28 cellular contexts compared by ENCODE assay signal in the genomic region with DNA sequence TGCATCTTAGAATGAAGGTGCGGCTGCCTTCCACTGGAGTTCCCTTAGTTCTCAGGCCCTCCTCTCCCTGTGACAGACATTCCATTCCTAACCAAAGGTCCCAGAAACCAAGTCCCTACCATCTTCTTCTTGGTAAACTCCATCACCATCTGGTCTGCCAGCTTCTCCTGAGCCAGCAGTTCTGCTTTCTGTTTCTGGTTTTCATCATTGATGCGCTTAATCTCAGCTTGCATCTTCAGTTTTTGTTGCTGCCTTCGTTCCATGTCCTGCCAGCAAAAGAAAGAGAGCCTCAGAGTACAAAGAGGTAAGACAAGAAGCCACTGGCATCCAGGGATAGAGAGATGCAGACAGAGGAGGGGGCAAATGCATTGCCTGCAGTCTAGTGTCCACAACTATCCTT. TPM values are rescaled to one million over a fixed set of nuclear protein-coding genes. Genes with fewer than 3 reads are reported as not detected.
DNase-seq lines count a peak whose midpoint lies in the region; ATAC-seq and TF ChIP-seq lines count a peak whose summit lies in the region.
"Had no signal": no experiment of that assay in that cellular context is flagged by ENCODE, and none has a peak within 500 bp of the region (broad histone marks: within the 10 kb centered on the region; RNA-seq: fewer than 3 reads in every experiment).

No MANE protein-coding gene starts in this region.

- POLR2A ChIA-PET in SK-N-SH (lab: Yijun Ruan, JAX) = no interaction called here

- no peaks in the 10 kb centered on the region for H3K4me1 Mint-ChIP-seq in type B pancreatic cell (ENCODE audit: unreplicated experiment)
- H3K4me1 Mint-ChIP-seq: activated naive CD8-positive, alpha-beta T cell treated with anti-CD3 and anti-CD28 coated beads, Interleukin-2, amount 10 ng/mL, durations not matched to agents 7 days and 5 days; stimulated activated effector memory CD8-positive, alpha-beta T cell treated with anti-CD3 and anti-CD28 coated beads, Interleukin-12 subunit alpha, Interleukin-12 subunit beta, amount 100 ng/mL, for 72 hours had no signal

- ATAC-seq in SK-N-SH treated with all-trans-retinoic acid at 6 μM for 48 hours (no peak), GM21786 (IDR thresholded peaks at IDR 0.05; ENCODE audit: unreplicated experiment) (no peak)
- ATAC-seq: activated CD8-positive, alpha-beta T cell treated with anti-CD3 and anti-CD28 coated beads, Interleukin-2, amount 10 ng/mL, durations not matched to agents 7 days and 5 days; heart left ventricle; stimulated activated effector memory CD8-positive, alpha-beta T cell treated with anti-CD3 and anti-CD28 coated beads, Interleukin-12 subunit alpha, Interleukin-12 subunit beta, amount 100 ng/mL, for 72 hours had no signal

- WGBS in SK-N-SH (ENCODE audit: low lambda C conversion rate) = 57% methylated on average over 3 of the region's 3 CpGs

- no peak for TF ChIP-seq EP300 in SK-N-SH (IDR thresholded peaks at IDR 0.05; ENCODE audit: borderline replicate concordance in 1 of 2, low read depth in 1 of 2, low read length in 1 of 2)

- no peaks in the 10 kb centered on the region for H3K9me3 ChIP-seq in SK-N-SH
- H3K9me3 ChIP-seq in skeletal muscle satellite cell (replicated peaks; ENCODE audit: low read length) = no peaks in the 10 kb centered on the region
- H3K9me3 ChIP-seq: heart left ventricle had no signal

- DNase-seq in SK-N-SH (no peak), NOMO-1 (lab: John Stamatoyannopoulos, UW; ENCODE audit: unreplicated experiment in 2 of 2) (peak; percentile 44), SKM-1 (lab: John Stamatoyannopoulos, UW; ENCODE audit: unreplicated experiment) (peak; percentile 55), middle frontal gyrus (ENCODE audit: extremely low spot score, low spot score) (no peak), type B pancreatic cell (ENCODE audit: extremely low spot score, unreplicated experiment) (no peak)
- DNase-seq: activated CD8-positive, alpha-beta T cell treated with anti-CD3 and anti-CD28 coated beads, Interleukin-2, amount 10 ng/mL, durations not matched to agents 7 days and 5 days; activated effector memory CD4-positive, alpha-beta T cell treated with anti-CD3 and anti-CD28 coated beads, Interleukin-2, amount 50 U/mL, for 16 hours; activated naive CD8-positive, alpha-beta T cell treated with anti-CD3 and anti-CD28 coated beads, Interleukin-2, amount 10 ng/mL, durations not matched to agents 7 days and 5 days; activated T-cell treated with anti-CD3 and anti-CD28 coated beads for 4 hours; C1 segment of cervical spinal cord; dorsolateral prefrontal cortex; GDM1; heart left ventricle; left cardiac atrium; naive B cell; NCI-H1436 treated with DMSO at 0.1 percent for 48 hours; NCI-H2171; NCI-H526; occipital lobe; SHP77 treated with DMSO at 0.1 percent for 48 hours had no signal

- H3K27me3 ChIP-seq in SK-N-SH (ENCODE audit: insufficient read depth) (no peaks in the 10 kb centered on the region), skeletal muscle satellite cell (ENCODE audit: control insufficient read depth, insufficient read depth, low read length) (no peaks in the 10 kb centered on the region)
- H3K27me3 ChIP-seq: dorsolateral prefrontal cortex, heart left ventricle had no signal

- H3K27me3 Mint-ChIP-seq in type B pancreatic cell = no peaks in the 10 kb centered on the region

- H2AFZ ChIP-seq in SK-N-SH (ENCODE audit: low read depth) = no peak overlapping the region; the same call in 1 of the 2 replicates

- H3K4me1 ChIP-seq in SK-N-SH (ENCODE audit: control insufficient read depth in 1 of 2, insufficient read depth in 2 of 2, low read depth in 1 of 2, low read length in 1 of 2) (peaks cover 12 to 14% of the 10 kb centered on the region in 2 experiments; a peak in 2 of 4 replicates), skeletal muscle satellite cell (ENCODE audit: control insufficient read depth, insufficient read depth, low read length) (peaks cover 42% of the 10 kb centered on the region)

- H3K4me3 Mint-ChIP-seq in type B pancreatic cell = no peak overlapping the region
- H3K4me3 Mint-ChIP-seq: activated CD8-positive, alpha-beta T cell treated with anti-CD3 and anti-CD28 coated beads, Interleukin-2, amount 10 ng/mL, durations not matched to agents 7 days and 5 days; activated naive CD8-positive, alpha-beta T cell treated with anti-CD3 and anti-CD28 coated beads, Interleukin-2, amount 10 ng/mL, durations not matched to agents 7 days and 5 days; naive B cell; stimulated activated effector memory CD8-positive, alpha-beta T cell treated with anti-CD3 and anti-CD28 coated beads, Interleukin-12 subunit alpha, Interleukin-12 subunit beta, amount 100 ng/mL, for 72 hours; T-helper 1 cell treated with Interleukin-12 subunit alpha and Interleukin-12 subunit beta and Interleukin-4 antibody, amounts not matched to agents 30 μg/mL and 1 μg/mL, for 36 hours had no signal

- H3K9me3 Mint-ChIP-seq in type B pancreatic cell = no peaks in the 10 kb centered on the region
- H3K9me3 Mint-ChIP-seq: activated naive CD8-positive, alpha-beta T cell treated with anti-CD3 and anti-CD28 coated beads, Interleukin-2, amount 10 ng/mL, durations not matched to agents 7 days and 5 days; naive B cell; stimulated activated effector memory CD8-positive, alpha-beta T cell treated with anti-CD3 and anti-CD28 coated beads, Interleukin-12 subunit alpha, Interleukin-12 subunit beta, amount 100 ng/mL, for 72 hours; T-helper 1 cell treated with Interleukin-12 subunit alpha and Interleukin-12 subunit beta and Interleukin-4 antibody, amounts not matched to agents 30 μg/mL and 1 μg/mL, for 36 hours had no signal

- H3K4me2 ChIP-seq in SK-N-SH (peak overlapping the region; percentile 13; the same call in 1 of the 2 replicates), skeletal muscle satellite cell (ENCODE audit: low read length) (peak overlapping the region; percentile 32)
- H3K4me2 ChIP-seq: smooth muscle cell had no signal

- H3K9ac ChIP-seq in SK-N-SH (no peak overlapping the region), skeletal muscle satellite cell (ENCODE audit: low read depth, low read length) (no peak overlapping the region)

- H3K79me2 ChIP-seq in SK-N-SH (ENCODE audit: insufficient read depth) = no peaks in the 10 kb centered on the region

- TF ChIP-seq CTCF in SK-N-SH (IDR thresholded peaks at IDR 0.05) (no peak), type B pancreatic cell (conservative IDR thresholded peaks at IDR 0.05) (no peak)

- H3K27ac Mint-ChIP-seq in type B pancreatic cell = no peak overlapping the region
- H3K27ac Mint-ChIP-seq: activated CD8-positive, alpha-beta T cell treated with anti-CD3 and anti-CD28 coated beads, Interleukin-2, amount 10 ng/mL, durations not matched to agents 7 days and 5 days; activated naive CD8-positive, alpha-beta T cell treated with anti-CD3 and anti-CD28 coated beads, Interleukin-2, amount 10 ng/mL, durations not matched to agents 7 days and 5 days; naive B cell; stimulated activated effector memory CD8-positive, alpha-beta T cell treated with anti-CD3 and anti-CD28 coated beads, Interleukin-12 subunit alpha, Interleukin-12 subunit beta, amount 100 ng/mL, for 72 hours; T-helper 1 cell treated with Interleukin-12 subunit alpha and Interleukin-12 subunit beta and Interleukin-4 antibody, amounts not matched to agents 30 μg/mL and 1 μg/mL, for 36 hours had no signal

- TF ChIP-seq RAD21 in SK-N-SH (IDR thresholded peaks at IDR 0.05; ENCODE audit: low read length) = no peak

- no peaks in the 10 kb centered on the region for H3K36me3 ChIP-seq in SK-N-SH (replicated peaks in 1 of 2; ENCODE audit: control insufficient read depth in 1 of 2, insufficient read depth in 2 of 2, low read length in 1 of 2)
- no peaks in the 10 kb centered on the region for H3K36me3 ChIP-seq in skeletal muscle satellite cell (ENCODE audit: insufficient read depth, low read length)
- H3K36me3 ChIP-seq: heart left ventricle had no signal

- H3F3A ChIP-seq in SK-N-SH (replicated peaks; ENCODE audit: insufficient read depth) = peaks cover 5% of the 10 kb centered on the region

- no peaks in the 10 kb centered on the region for H3K36me3 Mint-ChIP-seq in type B pancreatic cell
- H3K36me3 Mint-ChIP-seq: stimulated activated effector memory CD8-positive, alpha-beta T cell treated with anti-CD3 and anti-CD28 coated beads, Interleukin-12 subunit alpha, Interleukin-12 subunit beta, amount 100 ng/mL, for 72 hours had no signal

- CTCF ChIA-PET in SK-N-SH (lab: Yijun Ruan, JAX) = interaction anchor here (1.0 to 6.7 kb wide), 6 partner anchors 11 to 127 kb away, joined by 3 to 76 read pairs (median 5); no protein-coding TSS in a partner anchor

- H3K9me2 ChIP-seq in SK-N-SH = no peaks in the 10 kb centered on the region

- H3K4me3 ChIP-seq in SK-N-SH (ENCODE audit: low read depth in 2 of 2, low read length in 1 of 2) = no peak overlapping the region
- H3K4me3 ChIP-seq in skeletal muscle satellite cell (ENCODE audit: low read length) = no peak overlapping the region
- H3K4me3 ChIP-seq: dorsolateral prefrontal cortex, heart left ventricle, smooth muscle cell had no signal

- peak overlapping the region in 1 of 2 experiments; percentile 9; a peak in 1 of 4 replicates for H3K27ac ChIP-seq in SK-N-SH (ENCODE audit: low read depth in 2 of 2, low read length in 1 of 2)
- H3K27ac ChIP-seq: dorsolateral prefrontal cortex had no signal

- H4K20me1 ChIP-seq in SK-N-SH (ENCODE audit: insufficient read depth) = no peaks in the 10 kb centered on the region

TF ChIP-seq in SK-N-SH, 30 proteins besides CTCF, POLR2A, EP300 and RAD21 (continues in another document):
- TF ChIP-seq GATA2 (CRISPR knock-in tag; IDR thresholded peaks at IDR 0.05) = peak; percentile 47

RNA-seq across cellular contexts. Expression of gene VSIG8, which starts 18.0 kb away (rescaled TPM):
- not detected in 2 replicates for polyA plus RNA-seq in SK-N-SH (2012; rRNA removed)
- polyA plus RNA-seq in SK-N-SH (2012; cell fraction: cytosol; rRNA removed) = 0.03 and 0.08 TPM in 2 replicates
- polyA plus RNA-seq in SK-N-SH (2012; cell fraction: nucleus; rRNA removed) = 0.19 and 0.27 TPM in 2 replicates
- not detected in 2 replicates for total RNA-seq in skeletal muscle satellite cell (2012; rRNA removed)
- not detected in 2 replicates for total RNA-seq in type B pancreatic cell (ENCODE audit: low replicate concordance)
- total RNA-seq: activated CD8-positive, alpha-beta T cell treated with anti-CD3 and anti-CD28 coated beads, Interleukin-2, amount 10 ng/mL, durations not matched to agents 7 days and 5 days; activated naive CD8-positive, alpha-beta T cell treated with anti-CD3 and anti-CD28 coated beads, Interleukin-2, amount 10 ng/mL, durations not matched to agents 7 days and 5 days; heart left ventricle; left cardiac atrium; mesenteric fat pad; occipital lobe; renal cortical epithelial cell; smooth muscle cell had no signal

RNA-seq across cellular contexts. Expression of gene CFAP45, which starts 19.5 kb away (rescaled TPM):
- polyA plus RNA-seq in SK-N-SH (2012; rRNA removed) = 0.57 and 0.74 TPM in 2 replicates
- polyA plus RNA-seq in SK-N-SH (2012; cell fraction: cytosol; rRNA removed) = 0.51 and 0.66 TPM in 2 replicates
- 0.95 and 2.1 TPM in 2 replicates for polyA plus RNA-seq in SK-N-SH (2012; cell fraction: nucleus; rRNA removed)
- total RNA-seq in skeletal muscle satellite cell (2012; rRNA removed) = 0.22 and 0.51 TPM in 2 replicates
- total RNA-seq in type B pancreatic cell (ENCODE audit: low replicate concordance) = 1.0 and 2.8 TPM in 2 replicates

RNA-seq across cellular contexts. Expression of gene TAGLN2, which starts 44.9 kb away (rescaled TPM):
- 625 and 646 TPM in 2 replicates for polyA plus RNA-seq in SK-N-SH (2012; rRNA removed)
- polyA plus RNA-seq in SK-N-SH (2012; cell fraction: cytosol; rRNA removed) = 361 and 510 TPM in 2 replicates
- polyA plus RNA-seq in SK-N-SH (2012; cell fraction: nucleus; rRNA removed) = 304 and 445 TPM in 2 replicates
- 259 and 441 TPM in 2 replicates for total RNA-seq in skeletal muscle satellite cell (2012; rRNA removed)
- total RNA-seq in type B pancreatic cell (ENCODE audit: low replicate concordance) = 138 and 208 TPM in 2 replicates

RNA-seq across cellular contexts. Expression of gene SLAMF8, which starts 53.8 kb away (rescaled TPM):
- not detected in 2 replicates for polyA plus RNA-seq in SK-N-SH (2012; rRNA removed)
- not detected in 2 replicates for polyA plus RNA-seq in SK-N-SH (2012; cell fraction: cytosol; rRNA removed)
- polyA plus RNA-seq in SK-N-SH (2012; cell fraction: nucleus; rRNA removed) = 0.07 and 0.10 TPM in 2 replicates
- total RNA-seq in skeletal muscle satellite cell (2012; rRNA removed) = under 0.01 TPM in 1 of 2 replicates, not detected in the other
- not detected in 2 replicates for total RNA-seq in type B pancreatic cell (ENCODE audit: low replicate concordance)
- total RNA-seq: occipital lobe had no signal

Comparison
In these comparisons a context has a peak if more than half of its experiments do, and no peak if none do; other contexts are left out.
1. DNase-seq: peak in NOMO-1 (2 of 2) and SKM-1 (single experiment); none in SK-N-SH (single experiment), middle frontal gyrus (single experiment) and type B pancreatic cell (single experiment).